10 cellular contexts compared by ENCODE assay signal in the genomic region with DNA sequence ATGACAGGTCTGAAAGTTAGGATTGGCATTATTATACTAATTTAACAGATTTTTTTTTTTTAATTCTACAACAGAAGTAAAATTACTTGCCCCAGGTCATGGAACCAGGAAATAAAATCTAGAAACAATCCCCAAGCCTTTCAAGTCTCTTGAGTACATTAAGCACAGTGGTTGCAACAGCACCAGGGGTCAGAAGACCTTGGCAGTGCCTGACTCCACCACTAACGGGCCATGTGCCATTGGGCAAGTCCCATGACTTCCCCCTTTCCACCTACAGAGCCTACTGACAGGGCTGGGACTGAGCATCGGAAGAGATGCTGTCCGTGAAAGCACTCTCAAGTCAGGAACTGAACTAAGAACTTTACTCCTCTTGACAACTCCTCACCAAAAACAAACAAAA.
DNase-seq lines count a peak whose midpoint lies in the region; ATAC-seq and TF ChIP-seq lines count a peak whose summit lies in the region.
"Had no signal": no experiment of that assay in that cellular context is flagged by ENCODE, and none has a peak within 500 bp of the region (broad histone marks: within the 10 kb centered on the region; RNA-seq: fewer than 3 reads in every experiment).

No MANE protein-coding gene starts in this region.

- H3K27me3 Mint-ChIP-seq in CD4-positive, alpha-beta T cell: peaks cover 33% of the 10 kb centered on the region

- no peak overlapping the region for H3K4me3 Mint-ChIP-seq in CD4-positive, alpha-beta T cell
- H3K4me3 Mint-ChIP-seq: natural killer cell had no signal

- CTCF ChIA-PET in A673 (lab: Charles Lee): no interaction called here
- CTCF ChIA-PET in CD4-positive, alpha-beta T cell (lab: Charles Lee): no interaction called here

- H3K27ac Mint-ChIP-seq in CD4-positive, alpha-beta T cell: no peak overlapping the region
- H3K27ac Mint-ChIP-seq: natural killer cell had no signal

- no TSS peak for BruUV-seq in A673 (replicated peaks; lab: Mats Ljungman, UMichigan)

- TF ChIP-seq CTCF in esophagus squamous epithelium (IDR thresholded peaks at IDR 0.05): peak in 2 of 6 experiments; percentile 7 to 17
- no peak for TF ChIP-seq CTCF in A673 (conservative IDR thresholded peaks at IDR 0.05; ENCODE audit: low read depth, low read length)
- TF ChIP-seq CTCF in CD4-positive, alpha-beta T cell (IDR thresholded peaks at IDR 0.05): no peak

- POLR2A ChIA-PET in A673 (lab: Charles Lee; ENCODE audit: low non-redundant PET): interaction anchor here (0.7 kb wide), 1 partner anchor 66 kb away, joined by 6 read pairs; no protein-coding TSS in a partner anchor
- POLR2A ChIA-PET in CD4-positive, alpha-beta T cell (lab: Charles Lee): no interaction called here

- TF ChIP-seq POLR2A in esophagus squamous epithelium (IDR thresholded peaks at IDR 0.05): no peak

- H3K4me1 Mint-ChIP-seq in CD4-positive, alpha-beta T cell (ENCODE audit: low read depth): peaks cover 7% of the 10 kb centered on the region

- H3K36me3 ChIP-seq in esophagus squamous epithelium (no peaks in the 10 kb centered on the region), muscle layer of colon (ENCODE audit: insufficient read depth, low read length) (no peaks in the 10 kb centered on the region), A673 (ENCODE audit: insufficient read depth, low read length, poor library complexity, severe bottlenecking) (no peaks in the 10 kb centered on the region)

- DNase-seq in left ventricle myocardium superior (peak; percentile 39), Right ventricle myocardium superior (no peak), esophagus squamous epithelium (lab: John Stamatoyannopoulos, UW) (no peak), GDM1 (lab: John Stamatoyannopoulos, UW) (no peak), A673 (ENCODE audit: low spot score) (no peak)
- DNase-seq in stimulated activated CD4-positive, alpha-beta T cell treated with anti-CD3 and anti-CD28 coated beads, Interleukin-1b, Interleukin-23, amount 100 ng/mL, for 48 hours: no peak
- DNase-seq in CD4-positive, alpha-beta T cell: no peak
- DNase-seq: natural killer cell; stimulated activated CD4-positive, alpha-beta T cell treated with anti-CD3 and anti-CD28 coated beads, Interleukin-2, amount 100 ng/mL, for 48 hours had no signal

- WGBS in esophagus squamous epithelium, 2 donors: 34 to 45% methylated on average over 3 of the region's 3 CpGs

- H3K9me3 ChIP-seq in esophagus squamous epithelium (no peaks in the 10 kb centered on the region), muscle layer of colon (ENCODE audit: low read length) (no peaks in the 10 kb centered on the region), A673 (ENCODE audit: low read depth, low read length, poor library complexity, severe bottlenecking) (no peaks in the 10 kb centered on the region)
- H3K9me3 ChIP-seq in CD4-positive, alpha-beta T cell (ENCODE audit: control insufficient read depth, low read length): no peaks in the 10 kb centered on the region

- H3K4me3 ChIP-seq in esophagus squamous epithelium (no peak overlapping the region), muscle layer of colon (ENCODE audit: low read depth in 1 of 2, low read length in 2 of 2) (no peak overlapping the region), A673 (ENCODE audit: low read depth, low read length, poor library complexity, severe bottlenecking) (no peak overlapping the region)

- H3K9me3 Mint-ChIP-seq in CD4-positive, alpha-beta T cell: no peaks in the 10 kb centered on the region
- H3K9me3 Mint-ChIP-seq: natural killer cell had no signal

- no peak overlapping the region for H3K9ac ChIP-seq in muscle layer of colon (ENCODE audit: low read length)

- intact Hi-C loops in left ventricle myocardium superior (cut with micrococcal nuclease) (loop anchor here (5.0 to 10.0 kb wide), 2 partner anchors 102 to 120 kb away; a partner anchor contains a TSS), Right ventricle myocardium superior (cut with DNase I) (loop anchor here (5.0 to 10.0 kb wide), 2 partner anchors 125 to 152 kb away; a partner anchor contains a TSS), esophagus squamous epithelium (cut with DNase I) (loop anchor here (10.0 kb wide), 1 partner anchor 118 kb away; no protein-coding TSS in a partner anchor), A673 (cut with micrococcal nuclease; ENCODE audit: unreplicated experiment) (loop anchor here (2.0 to 10.0 kb wide), 5 partner anchors 100 to 588 kb away; a partner anchor contains a TSS)
- intact Hi-C loops in CD4-positive, alpha-beta T cell (cut with DNase I, micrococcal nuclease): no loop called here

- ATAC-seq in left ventricle myocardium superior: no peak
- ATAC-seq in Right ventricle myocardium superior (ENCODE audit: poor library complexity): no peak
- ATAC-seq in CD4-positive, alpha-beta T cell (ENCODE audit: poor library complexity): no peak
- ATAC-seq: natural killer cell had no signal

- H3K27me3 ChIP-seq in esophagus squamous epithelium (no peaks in the 10 kb centered on the region), muscle layer of colon (ENCODE audit: control insufficient read depth in 1 of 2, insufficient read depth in 2 of 2, low read length in 2 of 2) (no peaks in the 10 kb centered on the region), A673 (replicated peaks; ENCODE audit: insufficient read depth, low read depth, low read length, poor library complexity) (no peaks in the 10 kb centered on the region)
- H3K27me3 ChIP-seq in CD4-positive, alpha-beta T cell (ENCODE audit: control insufficient read depth, insufficient read depth, low read length): peaks cover 19% of the 10 kb centered on the region

- no peaks in the 10 kb centered on the region for H3K36me3 Mint-ChIP-seq in CD4-positive, alpha-beta T cell (ENCODE audit: low read depth)
- H3K36me3 Mint-ChIP-seq: natural killer cell had no signal

- H3K27ac ChIP-seq in esophagus squamous epithelium (peak overlapping the region; percentile 57 to 95 (median 90)), muscle layer of colon (ENCODE audit: low read depth, low read length) (peak overlapping the region; percentile 87), A673 (ENCODE audit: low read depth, low read length, poor library complexity, severe bottlenecking) (no peak overlapping the region)
- no peak overlapping the region for H3K27ac ChIP-seq in CD4-positive, alpha-beta T cell (ENCODE audit: low read depth, low read length)

- H3K4me1 ChIP-seq in esophagus squamous epithelium (peaks cover 41 to 76% (median 49%) of the 10 kb centered on the region in 3 donors), muscle layer of colon (ENCODE audit: insufficient read depth, low read length) (peaks cover 51% of the 10 kb centered on the region), A673 (ENCODE audit: insufficient read depth, low read length, poor library complexity, severe bottlenecking) (peaks cover 44% of the 10 kb centered on the region)

Comparison
In these comparisons a context has a peak if more than half of its experiments do, and no peak if none do; other contexts are left out.
1. H3K27ac ChIP-seq: peak in esophagus squamous epithelium (4 of 4) and muscle layer of colon (single experiment); none in A673 (single experiment) and CD4-positive, alpha-beta T cell (single experiment).
2. intact Hi-C loops: an anchor here in left ventricle myocardium superior (5.0 to 10.0 kb wide), Right ventricle myocardium superior (5.0 to 10.0 kb wide), esophagus squamous epithelium (10.0 kb wide) and A673 (2.0 to 10.0 kb wide); none called in CD4-positive, alpha-beta T cell.